Comparison of ENCODE assay signal across 18 cellular contexts in genomic region chr10:99672884-99673283, GRCh38.
"Had no signal": no experiment of that assay in that cellular context is flagged by ENCODE, and none has a peak within 500 bp of the region (broad histone marks: within the 10 kb centered on the region; RNA-seq: fewer than 3 reads in every experiment).

No MANE protein-coding gene starts in this region.

- H3K27me3 ChIP-seq: suprapubic skin had no signal

- H3K4me1 ChIP-seq: prostate gland, suprapubic skin had no signal

- H3K36me3 ChIP-seq: prostate gland had no signal

- H3K27ac Mint-ChIP-seq: naive thymus-derived CD4-positive, alpha-beta T cell; type B pancreatic cell had no signal

- H3K4me3 ChIP-seq: coronary artery, prostate gland, suprapubic skin had no signal

- H3K27ac ChIP-seq: coronary artery, prostate gland, suprapubic skin had no signal

- ATAC-seq: left cardiac atrium; naive thymus-derived CD4-positive, alpha-beta T cell; sciatic nerve had no signal

- H3K9me3 ChIP-seq: prostate gland, suprapubic skin had no signal

- H3K9me3 Mint-ChIP-seq: naive thymus-derived CD4-positive, alpha-beta T cell; type B pancreatic cell had no signal

- H3K4me3 Mint-ChIP-seq: naive thymus-derived CD4-positive, alpha-beta T cell; type B pancreatic cell had no signal

- DNase-seq: activated CD4-positive, alpha-beta T cell treated with anti-CD3 and anti-CD28 coated beads, Interleukin-2, amount 50 U/mL, for 48 hours; activated naive CD4-positive, alpha-beta T cell; activated T-cell treated with anti-CD3 and anti-CD28 coated beads, Interleukin-2, amount 50 U/mL, for 48 hours; aorta; central memory CD4-positive, alpha-beta T cell; effector CD8-positive, alpha-beta T cell; hypothalamus; left cardiac atrium; naive thymus-derived CD4-positive, alpha-beta T cell; nucleus accumbens; stimulated activated CD4-positive, alpha-beta T cell treated with anti-CD3 and anti-CD28 coated beads, Interleukin-2, amount 100 ng/mL, for 24 hours; stimulated activated naive CD4-positive, alpha-beta T cell treated with Interleukin-2 at 50 U/mL for 16 hours; T-helper 2 cell had no signal
